10 cellular contexts compared by ENCODE assay signal in genomic region chr16:66486773-66487579, GRCh38. TPM values are rescaled to one million over a fixed set of nuclear protein-coding genes. Genes with fewer than 3 reads are reported as not detected.
DNase-seq lines count a peak whose midpoint lies in the region; ATAC-seq, FAIRE-seq and TF ChIP-seq lines count a peak whose summit lies in the region.
"Had no signal": no experiment of that assay in that cellular context is flagged by ENCODE, and none has a peak within 500 bp of the region (broad histone marks: within the 10 kb centered on the region; RNA-seq: fewer than 3 reads in every experiment).

No MANE protein-coding gene starts in this region.

- no peak overlapping the region for H2AFZ ChIP-seq in HepG2 (ENCODE audit: low read length)

- TF ChIP-seq RAD21 in HepG2 (CRISPR knock-in tag; IDR thresholded peaks at IDR 0.05): no peak

- H4K20me1 ChIP-seq in HepG2 (ENCODE audit: insufficient read depth, low read length): no peaks in the 10 kb centered on the region

- H3K79me2 ChIP-seq in HepG2 (ENCODE audit: insufficient read depth, low read length): no peaks in the 10 kb centered on the region

- H3K27me3 ChIP-seq in breast epithelium: no peaks in the 10 kb centered on the region
- peaks cover 2 to 21% of the 10 kb centered on the region in 2 experiments; a peak in 1 of 5 replicates for H3K27me3 ChIP-seq in HepG2 (ENCODE audit: control insufficient read depth in 1 of 2, insufficient read depth in 2 of 2, low read length in 2 of 2)

- H3K4me1 ChIP-seq in breast epithelium (peaks cover 6 to 8% of the 10 kb centered on the region in 2 donors), HepG2 (ENCODE audit: insufficient read depth, low read length) (peaks cover 6% of the 10 kb centered on the region; the same call in 1 of the 2 replicates)

- peak; percentile 9 for DNase-seq in activated T-cell treated with anti-CD3 and anti-CD28 coated beads, Interleukin-2, amount 50 U/mL, for 1 hour
- DNase-seq in activated T-cell treated with anti-CD3 and anti-CD28 coated beads for 4 hours (no peak), breast epithelium (ENCODE audit: low spot score in 2 of 2) (peak; percentile 16 to 43), HepG2 (ENCODE audit: low spot score) (no peak), ureter (ENCODE audit: low spot score) (peak; percentile 43), NCI-H1417 treated with DMSO at 0.1 percent for 48 hours (lab: John Stamatoyannopoulos, UW) (no peak), NCI-H2171 treated with DMSO at 0.1 percent for 48 hours (lab: John Stamatoyannopoulos, UW) (no peak)

- TF ChIP-seq CTCF in breast epithelium (IDR thresholded peaks at IDR 0.05) (no peak), HepG2 (CRISPR knock-in tag; IDR thresholded peaks at IDR 0.05) (no peak)

- H3K36me3 ChIP-seq in breast epithelium: no peaks in the 10 kb centered on the region
- H3K36me3 ChIP-seq in HepG2 (replicated peaks in 1 of 2; ENCODE audit: control insufficient read depth in 1 of 2, insufficient read depth in 2 of 2, low read length in 2 of 2): no peaks in the 10 kb centered on the region

- no peaks in the 10 kb centered on the region for H3K9me3 ChIP-seq in breast epithelium
- H3K9me3 ChIP-seq in HepG2 (ENCODE audit: low read length): no peaks in the 10 kb centered on the region

- TF ChIP-seq EP300 in HepG2 (IDR thresholded peaks at IDR 0.05; ENCODE audit: low read depth in 2 of 2, low read length in 2 of 2) (no peak), HepG2 (CRISPR knock-in tag; IDR thresholded peaks at IDR 0.05; ENCODE audit: borderline replicate concordance) (no peak)

- no TSS peak for BruUV-seq in HepG2 (replicated peaks; lab: Mats Ljungman, UMichigan)

- H3K4me2 ChIP-seq in HepG2 (ENCODE audit: low read depth, low read length): no peak overlapping the region

- H3K27ac ChIP-seq in breast epithelium (peak overlapping the region; percentile 26 to 71), HepG2 (ENCODE audit: extremely low read length, insufficient read depth, low read length) (no peak overlapping the region)

- in situ Hi-C loops in HepG2 (cut with HindIII; ENCODE audit: extremely low pct_ligation_motif_present, low pct_unique_long_range_greater_than_20kb): no loop called here

- CTCF ChIA-PET in HepG2 (lab: Yijun Ruan, JAX; ENCODE audit: low intra/inter-chr PET ratio, low total read pairs): no interaction called here

- POLR2A ChIA-PET in HepG2 (lab: Yijun Ruan, JAX): interaction anchor here (1.5 kb wide), 1 partner anchor 80 kb away, joined by 5 read pairs; no protein-coding TSS in a partner anchor

- no peak for FAIRE-seq in HepG2 (lab: Jason Lieb, UNC)

- intact Hi-C loops in breast epithelium (cut with DNase I; ENCODE audit: low total_unique reads) (no loop called here), HepG2 (cut with micrococcal nuclease; ENCODE audit: unreplicated experiment) (no loop called here)

- TF ChIP-seq POLR2A in breast epithelium (IDR thresholded peaks at IDR 0.05) (no peak), HepG2 (IDR thresholded peaks at IDR 0.05; ENCODE audit: insufficient read depth in 1 of 2, low read depth in 2 of 2, low read length in 2 of 2) (no peak)

- WGBS in HepG2 (ENCODE audit: low lambda C conversion rate): 50% methylated on average over 3 of the region's 3 CpGs

- H3K9ac ChIP-seq in HepG2 (ENCODE audit: insufficient read depth, low read depth, low read length): no peak overlapping the region

- ATAC-seq in HepG2 (peak; percentile 8; the same call in 1 of the 3 replicates), HG02678 (IDR thresholded peaks at IDR 0.05; ENCODE audit: unreplicated experiment) (no peak)
- ATAC-seq: CD8-positive, alpha-beta T cell had no signal

- H3K4me3 ChIP-seq in breast epithelium: no peak overlapping the region
- no peak overlapping the region for H3K4me3 ChIP-seq in HepG2 (replicated peaks in 1 of 3; ENCODE audit: insufficient read depth in 1 of 3, low read depth in 2 of 3, low read length in 3 of 3)

TF ChIP-seq in HepG2, 621 proteins besides CTCF, POLR2A, EP300 and RAD21:
- 0 out of 3 replicates have a peak, but pooled peaks have one; percentile 7 for TF ChIP-seq MXI1 (IDR thresholded peaks at IDR 0.05; ENCODE audit: borderline replicate concordance, low read depth, low read length)
- no peak for TF ChIP-seq SNAPC5 (CRISPR knock-in tag; IDR thresholded peaks at IDR 0.05; ENCODE audit: borderline replicate concordance)
- no peak for TF ChIP-seq SRSF1 (optimal IDR thresholded peaks at IDR 0.05; ENCODE audit: low read depth, low read length)
- TF ChIP-seq ZBTB7A (CRISPR knock-in tag; IDR thresholded peaks at IDR 0.05): 0 out of 2 replicates have a peak, but pooled peaks have one; percentile 36

RNA-seq across cellular contexts. Expression of gene BEAN1, which starts 59.9 kb away (rescaled TPM):
- total RNA-seq in breast epithelium: 1 to 10 TPM in 1 of 3 donors, under 1 TPM in 1, not detected in 1; 0.16 to 3.5 TPM
- 0.29 and 0.53 TPM in 2 replicates for total RNA-seq in HepG2 (2016; rRNA removed; fragmentation: Illumina TruSeq; extraction: Trizol)
- total RNA-seq in HepG2 (2016; cell fraction: cytosol; rRNA removed; fragmentation: Illumina TruSeq; extraction: Trizol; ENCODE audit: low read depth): 1.9 TPM in 2 replicates
- total RNA-seq in HepG2 (2016; cell fraction: insoluble cytoplasmic fraction; rRNA removed; fragmentation: Illumina TruSeq; extraction: Trizol): 0.25 and 0.54 TPM in 2 replicates
- 0.56 and 1.5 TPM in 2 replicates for total RNA-seq in HepG2 (2016; cell fraction: membrane; rRNA removed; fragmentation: Illumina TruSeq; extraction: Trizol)
- 0.65 TPM in 1 of 2 replicates, not detected in the other for total RNA-seq in HepG2 (2016; cell fraction: nucleus; rRNA removed; fragmentation: Illumina TruSeq; extraction: Trizol)
- 1.4 and 3.9 TPM in 2 replicates for polyA plus RNA-seq in HepG2 (2011; rRNA removed)
- polyA plus RNA-seq in HepG2 (2011; cell fraction: cytosol; rRNA removed): 2.0 and 2.5 TPM in 2 replicates
- polyA plus RNA-seq in HepG2 (2011; cell fraction: nucleus; rRNA removed): 3.4 and 5.2 TPM in 2 replicates
- 1.6 and 4.4 TPM in 2 replicates for polyA plus RNA-seq in HepG2 (2012)
- polyA plus RNA-seq in HepG2 (2016; cell fraction: cytosol; fragmentation: Illumina TruSeq; extraction: Trizol; ENCODE audit: low read depth): 2.9 and 4.2 TPM in 2 replicates
- 0.10 TPM in 1 of 2 replicates, not detected in the other for polyA plus RNA-seq in HepG2 (2016; cell fraction: insoluble cytoplasmic fraction; fragmentation: Illumina TruSeq; extraction: Trizol; ENCODE audit: low read depth)
- 2.4 and 2.8 TPM in 2 replicates for polyA plus RNA-seq in HepG2 (2016; cell fraction: membrane; fragmentation: Illumina TruSeq; extraction: Trizol; ENCODE audit: low read depth)
- polyA plus RNA-seq in HepG2 (2016; cell fraction: nucleus; fragmentation: Illumina TruSeq; extraction: Trizol; ENCODE audit: insufficient read depth, low read depth): 0.81 and 1.1 TPM in 2 replicates
- polyA minus RNA-seq in HepG2 (2011; rRNA and poly(A)+ RNA removed; ENCODE audit: low replicate concordance): 0.21 and 3.5 TPM in 2 replicates
- polyA minus RNA-seq in HepG2 (2011; cell fraction: cytosol; rRNA and poly(A)+ RNA removed): 1.7 TPM in 1 of 2 replicates, not detected in the other
- 1.5 and 1.9 TPM in 2 replicates for polyA minus RNA-seq in HepG2 (2011; cell fraction: nucleus; rRNA and poly(A)+ RNA removed)
- total RNA-seq in ureter: 1.6 TPM
- total RNA-seq: CD8-positive, alpha-beta T cell; SK-MEL-5 had no signal

Comparison
In these comparisons a context has a peak if more than half of its experiments do, and no peak if none do; other contexts are left out.
1. DNase-seq: peak in activated T-cell treated with anti-CD3 and anti-CD28 coated beads, Interleukin-2, amount 50 U/mL, for 1 hour (single experiment), breast epithelium (2 of 2) and ureter (single experiment); none in activated T-cell treated with anti-CD3 and anti-CD28 coated beads for 4 hours (single experiment), HepG2 (single experiment), NCI-H1417 treated with DMSO at 0.1 percent for 48 hours (single experiment) and NCI-H2171 treated with DMSO at 0.1 percent for 48 hours (single experiment).